In genomic region chr20:50415031-50415515, GRCh38 we compare ENCODE assay signal across 1 cellular context.
TF ChIP-seq lines count a peak whose summit lies in the region.

No MANE protein-coding gene starts in this region.

TF ChIP-seq in IMR-90, 13 proteins besides CTCF, POLR2A, EP300 and RAD21 (continued from another document):
- TF ChIP-seq ELK1 (IDR thresholded peaks at IDR 0.05; ENCODE audit: borderline replicate concordance, low read depth, low read length), result no peak
- no peak for TF ChIP-seq MAFK (IDR thresholded peaks at IDR 0.05; ENCODE audit: low read depth, low read length)
- TF ChIP-seq FOS (IDR thresholded peaks at IDR 0.05; ENCODE audit: low read depth, low read length), result no peak
